2 cellular contexts compared by ENCODE assay signal in the genomic region with DNA sequence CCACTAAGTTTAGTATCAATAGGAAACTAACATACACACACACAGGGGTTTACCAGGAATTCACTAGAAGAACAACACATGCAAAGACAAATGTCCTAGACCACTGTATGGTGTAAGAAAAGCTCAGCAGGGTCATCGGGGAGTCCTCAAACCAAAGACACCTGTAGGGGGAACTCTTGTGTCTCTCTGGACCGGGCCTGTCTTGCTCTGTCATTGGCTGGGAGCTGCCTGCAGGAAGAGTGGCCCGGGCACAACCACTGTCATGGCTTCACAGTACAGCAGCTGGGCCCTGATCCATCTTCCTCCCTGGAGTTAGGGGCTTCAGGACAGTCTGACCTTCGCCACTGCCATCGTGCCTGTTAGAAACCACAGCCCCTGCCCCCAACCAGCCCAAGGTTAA.
TF ChIP-seq lines count a peak whose summit lies in the region.

No MANE protein-coding gene starts in this region.

TF ChIP-seq in HEK293T, 16 proteins besides CTCF, POLR2A, EP300 and RAD21 (continued from another document):
- TF ChIP-seq, protein P1, sequence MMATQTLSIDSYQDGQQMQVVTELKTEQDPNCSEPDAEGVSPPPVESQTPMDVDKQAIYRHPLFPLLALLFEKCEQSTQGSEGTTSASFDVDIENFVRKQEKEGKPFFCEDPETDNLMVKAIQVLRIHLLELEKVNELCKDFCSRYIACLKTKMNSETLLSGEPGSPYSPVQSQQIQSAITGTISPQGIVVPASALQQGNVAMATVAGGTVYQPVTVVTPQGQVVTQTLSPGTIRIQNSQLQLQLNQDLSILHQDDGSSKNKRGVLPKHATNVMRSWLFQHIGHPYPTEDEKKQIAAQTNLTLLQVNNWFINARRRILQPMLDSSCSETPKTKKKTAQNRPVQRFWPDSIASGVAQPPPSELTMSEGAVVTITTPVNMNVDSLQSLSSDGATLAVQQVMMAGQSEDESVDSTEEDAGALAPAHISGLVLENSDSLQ (IDR thresholded peaks at IDR 0.05), result no peak
- TF ChIP-seq SUZ12 (IDR thresholded peaks at IDR 0.05) (no peak), LEF1 (IDR thresholded peaks at IDR 0.05; ENCODE audit: borderline replicate concordance) (no peak), ZNF384 (IDR thresholded peaks at IDR 0.05) (no peak), BHLHE40 (IDR thresholded peaks at IDR 0.05; ENCODE audit: borderline replicate concordance) (no peak), SP1 (IDR thresholded peaks at IDR 0.05) (no peak), L3MBTL2 (conservative IDR thresholded peaks at IDR 0.05) (no peak), FOXM1 (IDR thresholded peaks at IDR 0.05; ENCODE audit: borderline replicate concordance) (no peak), FOXK2 (IDR thresholded peaks at IDR 0.05) (no peak), ARNT (IDR thresholded peaks at IDR 0.05) (no peak)

TF ChIP-seq in WTC11, 78 proteins besides CTCF, POLR2A, EP300 and RAD21 (continued from another document):
- TF ChIP-seq, protein P2, sequence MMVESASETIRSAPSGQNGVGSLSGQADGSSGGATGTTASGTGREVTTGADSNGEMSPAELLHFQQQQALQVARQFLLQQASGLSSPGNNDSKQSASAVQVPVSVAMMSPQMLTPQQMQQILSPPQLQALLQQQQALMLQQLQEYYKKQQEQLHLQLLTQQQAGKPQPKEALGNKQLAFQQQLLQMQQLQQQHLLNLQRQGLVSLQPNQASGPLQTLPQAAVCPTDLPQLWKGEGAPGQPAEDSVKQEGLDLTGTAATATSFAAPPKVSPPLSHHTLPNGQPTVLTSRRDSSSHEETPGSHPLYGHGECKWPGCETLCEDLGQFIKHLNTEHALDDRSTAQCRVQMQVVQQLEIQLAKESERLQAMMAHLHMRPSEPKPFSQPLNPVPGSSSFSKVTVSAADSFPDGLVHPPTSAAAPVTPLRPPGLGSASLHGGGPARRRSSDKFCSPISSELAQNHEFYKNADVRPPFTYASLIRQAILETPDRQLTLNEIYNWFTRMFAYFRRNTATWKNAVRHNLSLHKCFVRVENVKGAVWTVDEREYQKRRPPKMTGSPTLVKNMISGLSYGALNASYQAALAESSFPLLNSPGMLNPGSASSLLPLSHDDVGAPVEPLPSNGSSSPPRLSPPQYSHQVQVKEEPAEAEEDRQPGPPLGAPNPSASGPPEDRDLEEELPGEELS (CRISPR knock-in tag; IDR thresholded peaks at IDR 0.05), result no peak
- TF ChIP-seq NR2C2 (CRISPR knock-in tag; IDR thresholded peaks at IDR 0.05), result no peak
- TF ChIP-seq, protein P3, sequence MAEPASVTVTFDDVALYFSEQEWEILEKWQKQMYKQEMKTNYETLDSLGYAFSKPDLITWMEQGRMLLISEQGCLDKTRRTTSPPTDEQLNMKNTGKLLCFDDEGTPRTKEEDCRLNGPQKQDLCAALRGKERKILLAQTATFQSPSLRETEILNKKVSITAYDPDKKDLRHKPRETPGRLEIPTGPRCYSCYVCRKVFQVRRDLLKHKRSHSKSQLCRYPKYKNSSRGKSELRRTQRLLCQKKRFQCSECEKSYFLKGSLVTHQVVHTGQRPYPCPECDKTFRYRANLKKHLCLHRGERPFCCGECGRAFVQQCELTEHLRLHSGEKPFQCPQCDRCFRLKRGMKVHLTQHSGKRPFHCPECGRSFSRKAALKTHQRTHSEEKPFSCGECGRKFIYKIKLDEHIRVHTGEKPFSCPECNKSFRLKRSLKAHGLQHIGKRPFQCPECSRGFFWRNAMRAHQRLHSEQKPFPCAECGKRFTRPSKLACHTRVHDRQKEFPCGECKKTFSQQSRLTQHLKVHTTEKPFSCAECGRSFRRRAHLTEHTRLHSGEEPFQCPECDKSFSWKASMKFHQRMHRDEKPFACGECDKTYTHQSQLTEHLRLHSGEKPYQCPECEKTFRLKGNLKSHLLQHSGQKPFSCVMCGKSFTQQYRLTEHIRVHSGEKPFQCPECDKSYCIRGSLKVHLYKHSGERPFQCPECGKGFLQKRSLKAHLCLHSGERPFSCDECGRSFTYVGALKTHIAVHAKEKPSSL (CRISPR knock-in tag; conservative IDR thresholded peaks at IDR 0.05), result no peak
- TF ChIP-seq CBFB (CRISPR knock-in tag; IDR thresholded peaks at IDR 0.05; ENCODE audit: low read depth), result no peak
- TF ChIP-seq, protein P4, sequence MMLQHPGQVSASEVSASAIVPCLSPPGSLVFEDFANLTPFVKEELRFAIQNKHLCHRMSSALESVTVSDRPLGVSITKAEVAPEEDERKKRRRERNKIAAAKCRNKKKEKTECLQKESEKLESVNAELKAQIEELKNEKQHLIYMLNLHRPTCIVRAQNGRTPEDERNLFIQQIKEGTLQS (CRISPR knock-in tag; conservative IDR thresholded peaks at IDR 0.05), result no peak
- TF ChIP-seq, protein P5, sequence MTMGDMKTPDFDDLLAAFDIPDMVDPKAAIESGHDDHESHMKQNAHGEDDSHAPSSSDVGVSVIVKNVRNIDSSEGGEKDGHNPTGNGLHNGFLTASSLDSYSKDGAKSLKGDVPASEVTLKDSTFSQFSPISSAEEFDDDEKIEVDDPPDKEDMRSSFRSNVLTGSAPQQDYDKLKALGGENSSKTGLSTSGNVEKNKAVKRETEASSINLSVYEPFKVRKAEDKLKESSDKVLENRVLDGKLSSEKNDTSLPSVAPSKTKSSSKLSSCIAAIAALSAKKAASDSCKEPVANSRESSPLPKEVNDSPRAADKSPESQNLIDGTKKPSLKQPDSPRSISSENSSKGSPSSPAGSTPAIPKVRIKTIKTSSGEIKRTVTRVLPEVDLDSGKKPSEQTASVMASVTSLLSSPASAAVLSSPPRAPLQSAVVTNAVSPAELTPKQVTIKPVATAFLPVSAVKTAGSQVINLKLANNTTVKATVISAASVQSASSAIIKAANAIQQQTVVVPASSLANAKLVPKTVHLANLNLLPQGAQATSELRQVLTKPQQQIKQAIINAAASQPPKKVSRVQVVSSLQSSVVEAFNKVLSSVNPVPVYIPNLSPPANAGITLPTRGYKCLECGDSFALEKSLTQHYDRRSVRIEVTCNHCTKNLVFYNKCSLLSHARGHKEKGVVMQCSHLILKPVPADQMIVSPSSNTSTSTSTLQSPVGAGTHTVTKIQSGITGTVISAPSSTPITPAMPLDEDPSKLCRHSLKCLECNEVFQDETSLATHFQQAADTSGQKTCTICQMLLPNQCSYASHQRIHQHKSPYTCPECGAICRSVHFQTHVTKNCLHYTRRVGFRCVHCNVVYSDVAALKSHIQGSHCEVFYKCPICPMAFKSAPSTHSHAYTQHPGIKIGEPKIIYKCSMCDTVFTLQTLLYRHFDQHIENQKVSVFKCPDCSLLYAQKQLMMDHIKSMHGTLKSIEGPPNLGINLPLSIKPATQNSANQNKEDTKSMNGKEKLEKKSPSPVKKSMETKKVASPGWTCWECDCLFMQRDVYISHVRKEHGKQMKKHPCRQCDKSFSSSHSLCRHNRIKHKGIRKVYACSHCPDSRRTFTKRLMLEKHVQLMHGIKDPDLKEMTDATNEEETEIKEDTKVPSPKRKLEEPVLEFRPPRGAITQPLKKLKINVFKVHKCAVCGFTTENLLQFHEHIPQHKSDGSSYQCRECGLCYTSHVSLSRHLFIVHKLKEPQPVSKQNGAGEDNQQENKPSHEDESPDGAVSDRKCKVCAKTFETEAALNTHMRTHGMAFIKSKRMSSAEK (CRISPR knock-in tag; IDR thresholded peaks at IDR 0.05; ENCODE audit: borderline replicate concordance), result no peak
- TF ChIP-seq ZNF396 (CRISPR knock-in tag; IDR thresholded peaks at IDR 0.05; ENCODE audit: borderline replicate concordance), result no peak
